14 cellular contexts compared by ENCODE assay signal in the genomic region with DNA sequence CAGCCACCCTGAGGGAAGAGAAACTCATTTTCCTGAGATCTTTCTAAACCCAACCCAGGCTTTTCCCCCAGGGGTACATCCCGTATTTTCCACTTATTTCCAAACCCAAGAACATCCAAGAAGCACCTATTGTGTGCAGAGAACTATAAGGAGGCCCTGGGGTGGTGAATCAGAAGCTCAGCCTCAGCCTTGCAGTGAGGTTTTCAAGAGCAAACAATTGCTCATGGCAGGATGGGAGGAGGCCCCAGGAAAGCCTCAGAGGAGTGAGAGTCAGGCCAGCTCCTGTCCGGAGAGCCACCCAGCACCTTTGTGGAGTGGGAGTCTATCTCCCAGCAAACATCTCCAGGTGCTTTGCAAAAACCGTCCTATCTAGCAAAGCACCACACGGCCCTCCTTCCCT. TPM values are rescaled to one million over a fixed set of nuclear protein-coding genes. Genes with fewer than 3 reads are reported as not detected.
DNase-seq lines count a peak whose midpoint lies in the region; ATAC-seq and TF ChIP-seq lines count a peak whose summit lies in the region.
"Had no signal": no experiment of that assay in that cellular context is flagged by ENCODE, and none has a peak within 500 bp of the region (broad histone marks: within the 10 kb centered on the region; RNA-seq: fewer than 3 reads in every experiment).

No MANE protein-coding gene starts in this region.

- ATAC-seq in activated T-cell treated with anti-CD3 and anti-CD28 coated beads, Interleukin-2, amount 50 U/mL, for 72 hours (replicated peaks in 1 of 2), result no peak
- ATAC-seq in T-helper 17 cell, result no peak
- ATAC-seq in gastroesophageal sphincter, result no peak
- no peak for ATAC-seq in stimulated activated memory B cell treated with anti-CD40 and anti-IgM and Interleukin-4, amounts not matched to agents 10 μg/mL and 1 μg/mL and 100 μg/mL, for 72 hours
- no peak for ATAC-seq in HG03469 (IDR thresholded peaks at IDR 0.05; ENCODE audit: unreplicated experiment)

- WGBS in gastroesophageal sphincter (ENCODE audit: low coverage in 1 of 2), 2 donors, result 100% methylated on average over 2 of the region's 4 CpGs; no CpG with 5 or more reads in 1 of the 2 donors

- no peak for TF ChIP-seq CTCF in gastroesophageal sphincter (IDR thresholded peaks at IDR 0.05)

- no peaks in the 10 kb centered on the region for H3K27me3 ChIP-seq in gastroesophageal sphincter
- H3K27me3 ChIP-seq: adrenal gland, SJSA1 had no signal

- H3K9me3 ChIP-seq in T-helper 17 cell (ENCODE audit: control insufficient read depth, low read length, poor library complexity, severe bottlenecking) (no peaks in the 10 kb centered on the region), gastroesophageal sphincter (no peaks in the 10 kb centered on the region)
- H3K9me3 ChIP-seq: adrenal gland, SJSA1 had no signal

- H3K27ac ChIP-seq in gastroesophageal sphincter, result peak overlapping the region; percentile 51 to 77 (median 66)
- H3K27ac ChIP-seq: adrenal gland, epithelial cell of prostate, SJSA1 had no signal

- H3K4me3 ChIP-seq in gastroesophageal sphincter, result no peak overlapping the region
- H3K4me3 ChIP-seq: adrenal gland, lung, SJSA1, smooth muscle cell had no signal

- H3K36me3 ChIP-seq in gastroesophageal sphincter, result peaks cover 0 to 57% of the 10 kb centered on the region in 2 donors

- H3K9me3 Mint-ChIP-seq in activated T-cell treated with anti-CD3 and anti-CD28 coated beads, Interleukin-2, amount 50 U/mL, for 72 hours, result no peaks in the 10 kb centered on the region
- peaks cover 2% of the 10 kb centered on the region for H3K9me3 Mint-ChIP-seq in stimulated activated memory B cell treated with anti-CD40 and anti-IgM and Interleukin-4, amounts not matched to agents 10 μg/mL and 1 μg/mL and 100 μg/mL, for 72 hours

- DNase-seq in activated T-cell treated with anti-CD3 and anti-CD28 coated beads, Interleukin-2, amount 50 U/mL, for 72 hours, result no peak
- DNase-seq in activated T-cell treated with anti-CD3 and anti-CD28 coated beads for 4 hours, result no peak
- no peak for DNase-seq in T-helper 17 cell
- no peak for DNase-seq in NCI-H446 (lab: John Stamatoyannopoulos, UW)
- no peak for DNase-seq in ureter (ENCODE audit: low spot score)
- DNase-seq: adrenal gland, occipital lobe had no signal

- H3K4me3 Mint-ChIP-seq in activated T-cell treated with anti-CD3 and anti-CD28 coated beads, Interleukin-2, amount 50 U/mL, for 72 hours, result no peak overlapping the region
- peak overlapping the region; percentile 25 for H3K4me3 Mint-ChIP-seq in T-helper 17 cell
- H3K4me3 Mint-ChIP-seq in stimulated activated memory B cell treated with anti-CD40 and anti-IgM and Interleukin-4, amounts not matched to agents 10 μg/mL and 1 μg/mL and 100 μg/mL, for 72 hours, result no peak overlapping the region

- H3K4me1 ChIP-seq in gastroesophageal sphincter, result peaks cover 0 to 48% (median 5%) of the 10 kb centered on the region in 3 donors
- H3K4me1 ChIP-seq: adrenal gland had no signal

- H3K27me3 Mint-ChIP-seq in activated T-cell treated with anti-CD3 and anti-CD28 coated beads, Interleukin-2, amount 50 U/mL, for 72 hours (ENCODE audit: low read depth), result no peaks in the 10 kb centered on the region
- no peaks in the 10 kb centered on the region for H3K27me3 Mint-ChIP-seq in T-helper 17 cell
- no peaks in the 10 kb centered on the region for H3K27me3 Mint-ChIP-seq in stimulated activated memory B cell treated with anti-CD40 and anti-IgM and Interleukin-4, amounts not matched to agents 10 μg/mL and 1 μg/mL and 100 μg/mL, for 72 hours

- TF ChIP-seq EP300 in gastroesophageal sphincter (IDR thresholded peaks at IDR 0.05), result no peak

- H3K4me1 Mint-ChIP-seq in activated T-cell treated with anti-CD3 and anti-CD28 coated beads, Interleukin-2, amount 50 U/mL, for 72 hours (ENCODE audit: low read depth), result peaks cover 15% of the 10 kb centered on the region
- peaks cover 36% of the 10 kb centered on the region for H3K4me1 Mint-ChIP-seq in T-helper 17 cell
- peaks cover 67% of the 10 kb centered on the region for H3K4me1 Mint-ChIP-seq in stimulated activated memory B cell treated with anti-CD40 and anti-IgM and Interleukin-4, amounts not matched to agents 10 μg/mL and 1 μg/mL and 100 μg/mL, for 72 hours

- TF ChIP-seq POLR2A in gastroesophageal sphincter (IDR thresholded peaks at IDR 0.05), result no peak

- H3K27ac Mint-ChIP-seq in activated T-cell treated with anti-CD3 and anti-CD28 coated beads, Interleukin-2, amount 50 U/mL, for 72 hours, result peak overlapping the region; percentile 22
- peak overlapping the region; percentile 91 for H3K27ac Mint-ChIP-seq in T-helper 17 cell
- H3K27ac Mint-ChIP-seq in stimulated activated memory B cell treated with anti-CD40 and anti-IgM and Interleukin-4, amounts not matched to agents 10 μg/mL and 1 μg/mL and 100 μg/mL, for 72 hours, result peak overlapping the region; percentile 81

- peaks cover 12% of the 10 kb centered on the region in 2 donors for H3K36me3 Mint-ChIP-seq in activated T-cell treated with anti-CD3 and anti-CD28 coated beads, Interleukin-2, amount 50 U/mL, for 72 hours (ENCODE audit: insufficient read depth in 2 of 2)
- peaks cover 10% of the 10 kb centered on the region for H3K36me3 Mint-ChIP-seq in T-helper 17 cell (ENCODE audit: low read depth)
- peaks cover 67% of the 10 kb centered on the region for H3K36me3 Mint-ChIP-seq in stimulated activated memory B cell treated with anti-CD40 and anti-IgM and Interleukin-4, amounts not matched to agents 10 μg/mL and 1 μg/mL and 100 μg/mL, for 72 hours

RNA-seq across cellular contexts. Expression of a gene that starts 19.2 kb away (rescaled TPM):
- 1 to 10 TPM; 3.1 to 5.9 TPM for total RNA-seq in activated T-cell treated with anti-CD3 and anti-CD28 coated beads, Interleukin-2, amount 50 U/mL, for 72 hours
- total RNA-seq in T-helper 17 cell, result 1 to 10 TPM; 1.5 to 2.3 TPM
- 1 to 10 TPM; 1.2 to 4.8 (median 2.7) TPM for total RNA-seq in gastroesophageal sphincter
- 49.8 TPM for total RNA-seq in ureter
- total RNA-seq: occipital lobe had no signal

Comparison
In these comparisons a context has a peak if more than half of its experiments do, and no peak if none do; other contexts are left out.
1. H3K27ac Mint-ChIP-seq: peak in every context shown above with its lines; median percentile 91 in T-helper 17 cell; 81 in stimulated activated memory B cell treated with anti-CD40 and anti-IgM and Interleukin-4, amounts not matched to agents 10 μg/mL and 1 μg/mL and 100 μg/mL, for 72 hours; 22 in activated T-cell treated with anti-CD3 and anti-CD28 coated beads, Interleukin-2, amount 50 U/mL, for 72 hours.